In genomic region chr11:45091563-45092392, GRCh38 we compare ENCODE assay signal across 1 cellular context.
TF ChIP-seq lines count a peak whose summit lies in the region.

No MANE protein-coding gene starts in this region.

TF ChIP-seq in IMR-90, 13 proteins besides CTCF, POLR2A, EP300 and RAD21 (continued from another document):
- TF ChIP-seq RCOR1 (IDR thresholded peaks at IDR 0.05; ENCODE audit: insufficient replicate concordance, low read length) (no peak), MXI1 (IDR thresholded peaks at IDR 0.05; ENCODE audit: borderline replicate concordance, low read depth, low read length) (no peak), CHD1 (IDR thresholded peaks at IDR 0.05; ENCODE audit: low read depth, low read length) (no peak), MAZ (IDR thresholded peaks at IDR 0.05; ENCODE audit: borderline replicate concordance, low read depth, low read length) (no peak), USF2 (IDR thresholded peaks at IDR 0.05; ENCODE audit: low read depth, low read length) (no peak), MAFK (IDR thresholded peaks at IDR 0.05; ENCODE audit: low read depth, low read length) (no peak), RFX5 (IDR thresholded peaks at IDR 0.05; ENCODE audit: low read depth, low read length) (no peak), FOS (IDR thresholded peaks at IDR 0.05; ENCODE audit: low read depth, low read length) (no peak)
